Comparison of ENCODE assay signal across 21 cellular contexts in genomic region chr2:145654156-145654555, GRCh38.
DNase-seq lines count a peak whose midpoint lies in the region; ATAC-seq and TF ChIP-seq lines count a peak whose summit lies in the region.
"Had no signal": no experiment of that assay in that cellular context is flagged by ENCODE, and none has a peak within 500 bp of the region (broad histone marks: within the 10 kb centered on the region; RNA-seq: fewer than 3 reads in every experiment).

No MANE protein-coding gene starts in this region.

- H3K27me3 Mint-ChIP-seq in MCF 10A (ENCODE audit: insufficient read depth, unreplicated experiment) (no peaks in the 10 kb centered on the region), brain (no peaks in the 10 kb centered on the region)
- H3K27me3 Mint-ChIP-seq: CD8-positive, alpha-beta memory T cell; IgD-negative memory B cell had no signal

- H3K27ac ChIP-seq in mammary epithelial cell (ENCODE audit: insufficient read depth, low read depth, low read length), result no peak overlapping the region
- no peak overlapping the region for H3K27ac ChIP-seq in mesenchymal stem cell (ENCODE audit: low read length, poor library complexity, severe bottlenecking)
- H3K27ac ChIP-seq: 22Rv1 had no signal

- H3K27me3 ChIP-seq in mammary epithelial cell (ENCODE audit: insufficient read depth, low read length), result no peaks in the 10 kb centered on the region
- no peaks in the 10 kb centered on the region for H3K27me3 ChIP-seq in mesenchymal stem cell (ENCODE audit: control insufficient read depth in 1 of 2, insufficient read depth in 1 of 2, low read length in 2 of 2)

- no peak for ATAC-seq in GM21360 (IDR thresholded peaks at IDR 0.05; ENCODE audit: unreplicated experiment)
- ATAC-seq: Right ventricle myocardium inferior had no signal

- H3K14ac ChIP-seq in mesenchymal stem cell (ENCODE audit: low read length in 2 of 2), result no peak overlapping the region

- CTCF ChIA-PET in mammary epithelial cell (lab: Charles Lee; ENCODE audit: low non-redundant PET) (no interaction called here), MCF 10A (lab: Yijun Ruan, JAX) (no interaction called here)

- H3K9ac ChIP-seq in mammary epithelial cell (ENCODE audit: insufficient read depth, low read length) (no peak overlapping the region), mesenchymal stem cell (ENCODE audit: low read length) (peak overlapping the region; percentile 32)
- H3K9ac ChIP-seq: SK-N-SH had no signal

- H3K18ac ChIP-seq in mesenchymal stem cell (ENCODE audit: low read depth in 1 of 2, low read length in 2 of 2), result no peak overlapping the region

- H3K4me3 Mint-ChIP-seq in MCF 10A (ENCODE audit: unreplicated experiment), result no peak overlapping the region
- no peak overlapping the region for H3K4me3 Mint-ChIP-seq in brain
- H3K4me3 Mint-ChIP-seq: CD8-positive, alpha-beta memory T cell; H9; IgD-negative memory B cell had no signal

- no peak for TF ChIP-seq POLR2A in lower leg skin (IDR thresholded peaks at IDR 0.05)

- TF ChIP-seq CTCF in mammary epithelial cell (conservative IDR thresholded peaks at IDR 0.05 in 1 of 2, IDR thresholded peaks at IDR 0.05 in 1 of 2; ENCODE audit: extremely low read depth in 1 of 2, insufficient read depth in 1 of 2, low read depth in 1 of 2, low read length in 2 of 2), result no peak
- no peak for TF ChIP-seq CTCF in MCF 10A (IDR thresholded peaks at IDR 0.05; ENCODE audit: unreplicated experiment)
- no peak for TF ChIP-seq CTCF in brain (conservative IDR thresholded peaks at IDR 0.05)
- TF ChIP-seq CTCF in lower leg skin (IDR thresholded peaks at IDR 0.05), result no peak

- H3K4me1 ChIP-seq in mammary epithelial cell (ENCODE audit: insufficient read depth, low read length), result peaks cover 13% of the 10 kb centered on the region
- no peaks in the 10 kb centered on the region for H3K4me1 ChIP-seq in mesenchymal stem cell (ENCODE audit: control insufficient read depth, insufficient read depth, low read depth, low read length)

- H2AFZ ChIP-seq in mammary epithelial cell (ENCODE audit: low read depth, low read length), result peak overlapping the region; percentile 15
- no peak overlapping the region for H2AFZ ChIP-seq in mesenchymal stem cell (ENCODE audit: low read depth, low read length)

- no peak overlapping the region for H3K4me3 ChIP-seq in mammary epithelial cell (replicated peaks in 1 of 3; ENCODE audit: insufficient read depth in 1 of 3, low read depth in 2 of 3, low read length in 3 of 3)
- H3K4me3 ChIP-seq in mesenchymal stem cell (ENCODE audit: insufficient read depth in 1 of 2, low read depth in 1 of 2, low read length in 2 of 2), result no peak overlapping the region
- H3K4me3 ChIP-seq in lower leg skin (ENCODE audit: low read depth, poor library complexity, severe bottlenecking), result no peak overlapping the region

- no peak overlapping the region for H3K23ac ChIP-seq in mesenchymal stem cell (ENCODE audit: low read length in 2 of 2)

- no TSS peak for BruUV-seq in mammary epithelial cell (replicated peaks; lab: Mats Ljungman, UMichigan)
- BruUV-seq in MCF 10A (replicated peaks; lab: Mats Ljungman, UMichigan), result no TSS peak

- H2BK120ac ChIP-seq in mesenchymal stem cell (ENCODE audit: low read depth, low read length), result no peak overlapping the region

- H3K36me3 ChIP-seq in mammary epithelial cell (ENCODE audit: insufficient read depth, low read length) (no peaks in the 10 kb centered on the region), mesenchymal stem cell (ENCODE audit: control insufficient read depth in 1 of 2, insufficient read depth in 2 of 2, low read depth in 1 of 2, low read length in 2 of 2) (no peaks in the 10 kb centered on the region)

- POLR2A ChIA-PET in MCF 10A (lab: Yijun Ruan, JAX), result no interaction called here

- H3K27ac Mint-ChIP-seq in MCF 10A (ENCODE audit: low read depth, unreplicated experiment), result no peak overlapping the region
- H3K27ac Mint-ChIP-seq in brain, result peak overlapping the region in 3 of 5 experiments; percentile 26 to 90 (median 58)
- H3K27ac Mint-ChIP-seq: CD8-positive, alpha-beta memory T cell; H9; IgD-negative memory B cell had no signal

- H3K4me2 ChIP-seq in mammary epithelial cell (ENCODE audit: insufficient read depth, low read depth, low read length) (no peak overlapping the region), mesenchymal stem cell (ENCODE audit: low read length, poor library complexity, severe bottlenecking) (no peak overlapping the region)
- H3K4me2 ChIP-seq: SK-N-SH had no signal

- no peak overlapping the region for H2BK15ac ChIP-seq in mesenchymal stem cell (ENCODE audit: low read depth, poor library complexity, severe bottlenecking)

- H3K79me2 ChIP-seq in mammary epithelial cell (ENCODE audit: insufficient read depth, low read length), result no peaks in the 10 kb centered on the region

- H4K20me1 ChIP-seq in mammary epithelial cell (ENCODE audit: insufficient read depth, low read length), result no peaks in the 10 kb centered on the region

- in situ Hi-C loops in mammary epithelial cell (cut with MboI; ENCODE audit: low sequenced_read_pairs in 2 of 2), result no loop called here

- H3K36me3 Mint-ChIP-seq in MCF 10A (ENCODE audit: insufficient read depth, unreplicated experiment), result no peaks in the 10 kb centered on the region
- no peaks in the 10 kb centered on the region for H3K36me3 Mint-ChIP-seq in brain
- H3K36me3 Mint-ChIP-seq: CD8-positive, alpha-beta memory T cell; IgD-negative memory B cell had no signal

- no peak overlapping the region for H2AK5ac ChIP-seq in mesenchymal stem cell (ENCODE audit: low read length, severe bottlenecking)

- H3K9me3 Mint-ChIP-seq in MCF 10A (ENCODE audit: unreplicated experiment), result no peaks in the 10 kb centered on the region
- no peaks in the 10 kb centered on the region for H3K9me3 Mint-ChIP-seq in brain
- H3K9me3 Mint-ChIP-seq: H9, IgD-negative memory B cell had no signal

- H2BK5ac ChIP-seq in mesenchymal stem cell (ENCODE audit: low read depth, low read length, poor library complexity, severe bottlenecking), result no peak overlapping the region

- dilution Hi-C loops in mammary epithelial cell (cut with HindIII; ENCODE audit: low sequenced_read_pairs), result no loop called here

- H3K9me3 ChIP-seq in mammary epithelial cell (replicated peaks; ENCODE audit: insufficient read depth, low read length) (no peaks in the 10 kb centered on the region), mesenchymal stem cell (ENCODE audit: control insufficient read depth, low read length) (no peaks in the 10 kb centered on the region)
- H3K9me3 ChIP-seq: SK-N-SH had no signal

- 75% methylated on average over 2 of the region's 2 CpGs for WGBS in mammary epithelial cell (ENCODE audit: low coverage, missing lambda C conversion rate)
- no CpG with 5 or more reads among the region's 2 CpGs for WGBS in mesenchymal stem cell
- 78 to 80% methylated on average over 2 of the region's 2 CpGs for WGBS in lower leg skin, 2 donors

- no peak overlapping the region for H4K8ac ChIP-seq in mesenchymal stem cell (ENCODE audit: low read length)

- intact Hi-C loops in mammary epithelial cell (cut with micrococcal nuclease) (loop anchor here (5.0 kb wide), 1 partner anchor 33 kb away; no protein-coding TSS in a partner anchor), MCF 10A (cut with micrococcal nuclease) (loop anchor here (5.0 kb wide), 1 partner anchor 38 kb away; no protein-coding TSS in a partner anchor), lower leg skin (cut with DNase I; ENCODE audit: low total_unique reads) (no loop called here)

- no peak overlapping the region for H3K4ac ChIP-seq in mesenchymal stem cell (ENCODE audit: low read depth in 1 of 2, low read length in 2 of 2)

- H4K91ac ChIP-seq in mesenchymal stem cell (ENCODE audit: low read length), result no peak overlapping the region

- H3K79me1 ChIP-seq in mesenchymal stem cell (replicated peaks; ENCODE audit: low read length, poor library complexity, severe bottlenecking), result no peaks in the 10 kb centered on the region

- H3K4me1 Mint-ChIP-seq in MCF 10A (ENCODE audit: insufficient read depth, unreplicated experiment) (peaks cover 6% of the 10 kb centered on the region), brain (peaks cover 38% of the 10 kb centered on the region)
- H3K4me1 Mint-ChIP-seq: CD8-positive, alpha-beta memory T cell; H9; IgD-negative memory B cell had no signal

- H2BK12ac ChIP-seq in mesenchymal stem cell (ENCODE audit: low read length in 2 of 2), result no peak overlapping the region

- peak; percentile 19 for DNase-seq in mammary epithelial cell
- DNase-seq in MCF 10A (ENCODE audit: unreplicated experiment), result no peak
- DNase-seq in mesenchymal stem cell, result no peak
- DNase-seq in lower leg skin (ENCODE audit: low spot score in 2 of 2), result no peak
- DNase-seq in NCI-H774 (lab: John Stamatoyannopoulos, UW), result no peak
- DNase-seq in NCI-H1105 treated with DMSO at 0.1 percent for 48 hours (lab: John Stamatoyannopoulos, UW), result no peak
- DNase-seq: AML-193; C1 segment of cervical spinal cord; CD8-positive, alpha-beta memory T cell; DMS53; GF-D8; H9; NCI-H187; NCI-H526; OCI-M1; SK-N-SH had no signal
